22 cellular contexts compared by ENCODE assay signal in the genomic region with DNA sequence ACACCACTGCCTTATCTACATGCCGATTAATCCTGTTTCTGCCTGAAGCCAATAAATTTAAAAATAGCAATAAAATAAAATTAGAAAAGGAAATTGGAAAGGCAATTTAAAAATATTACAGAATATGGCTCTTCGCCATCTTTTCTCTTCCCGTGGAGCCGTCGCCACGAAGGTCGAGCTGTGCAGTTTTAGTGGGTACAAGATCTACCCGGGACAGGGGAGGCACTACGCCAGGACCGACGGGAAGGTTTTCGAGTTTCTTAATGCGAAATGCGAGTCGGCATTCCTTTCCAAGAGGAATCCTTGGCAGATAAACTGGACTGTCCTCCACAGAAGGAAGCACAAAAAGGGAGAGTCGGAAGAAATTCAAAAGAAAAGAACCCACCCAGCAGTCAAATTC. TPM values are rescaled to one million over a fixed set of nuclear protein-coding genes. Genes with fewer than 3 reads are reported as not detected.
DNase-seq lines count a peak whose midpoint lies in the region; ATAC-seq and TF ChIP-seq lines count a peak whose summit lies in the region.
"Had no signal": no experiment of that assay in that cellular context is flagged by ENCODE, and none has a peak within 500 bp of the region (broad histone marks: within the 10 kb centered on the region; RNA-seq: fewer than 3 reads in every experiment).

No MANE protein-coding gene starts in this region.

- DNase-seq in right cardiac atrium (peak in 2 of 3 donors; percentile 41 to 71), cardiac septum (ENCODE audit: low spot score) (no peak), ovary (peak; percentile 32 to 81 (median 41)), ureter (ENCODE audit: low spot score) (peak; percentile 54), head of caudate nucleus (no peak)
- no peak for DNase-seq in activated CD4-positive, alpha-beta T cell treated with anti-CD3 and anti-CD28 coated beads, Interleukin-2, amount 10 ng/mL, durations not matched to agents 24 days and 14 days
- DNase-seq: 8988T; ACHN; AML-193; BE2C; Calu3; CD4-positive, alpha-beta memory T cell; COR-L47; DMS53; DMS79 treated with DMSO at 0.1 percent for 48 hours; GF-D8; GOT3; HFFc6 had no signal

- H3K27me3 ChIP-seq in right cardiac atrium (ENCODE audit: control insufficient read depth, insufficient read depth) (no peaks in the 10 kb centered on the region), ovary (no peaks in the 10 kb centered on the region)
- H3K27me3 ChIP-seq: BE2C; BLaER1 treated with 17β-estradiol and CSF1 and Interleukin-3, amounts not matched to agents 10 nM and 100 nM had no signal

- TF ChIP-seq CTCF in ovary (IDR thresholded peaks at IDR 0.05): no peak

- H3K27ac Mint-ChIP-seq in activated CD4-positive, alpha-beta T cell treated with anti-CD3 and anti-CD28 coated beads, Interleukin-2, amount 10 ng/mL, durations not matched to agents 24 days and 14 days: no peak overlapping the region
- H3K27ac Mint-ChIP-seq: CD4-positive, alpha-beta memory T cell; HFFc6 had no signal

- no peak for ATAC-seq in right cardiac atrium
- no peak for ATAC-seq in GM19395 (IDR thresholded peaks at IDR 0.05; ENCODE audit: unreplicated experiment)
- ATAC-seq: A549 had no signal

- intact Hi-C loops in right cardiac atrium (cut with DNase I) (no loop called here), cardiac septum (cut with DNase I) (no loop called here), ovary (cut with DNase I) (no loop called here), head of caudate nucleus (cut with DNase I) (no loop called here)
- intact Hi-C loops in activated CD4-positive, alpha-beta T cell treated with anti-CD3 and anti-CD28 coated beads, Interleukin-2, amount 10 ng/mL, durations not matched to agents 24 days and 14 days (cut with micrococcal nuclease): no loop called here

- H3K27ac ChIP-seq in right cardiac atrium (ENCODE audit: low read length) (no peak overlapping the region), ovary (no peak overlapping the region)
- H3K27ac ChIP-seq: A549; BLaER1 treated with 17β-estradiol and CSF1 and Interleukin-3, amounts not matched to agents 10 nM and 100 nM had no signal

- H3K4me3 ChIP-seq in right cardiac atrium (ENCODE audit: low read length): no peak overlapping the region
- H3K4me3 ChIP-seq in ovary: no peak overlapping the region
- H3K4me3 ChIP-seq: A549; BLaER1 treated with 17β-estradiol and CSF1 and Interleukin-3, amounts not matched to agents 10 nM and 100 nM; HAP-1 had no signal

- peaks cover 6% of the 10 kb centered on the region for H3K9me3 Mint-ChIP-seq in activated CD4-positive, alpha-beta T cell treated with anti-CD3 and anti-CD28 coated beads, Interleukin-2, amount 10 ng/mL, durations not matched to agents 24 days and 14 days

- H3K4me3 Mint-ChIP-seq in activated CD4-positive, alpha-beta T cell treated with anti-CD3 and anti-CD28 coated beads, Interleukin-2, amount 10 ng/mL, durations not matched to agents 24 days and 14 days: no peak overlapping the region
- H3K4me3 Mint-ChIP-seq: CD4-positive, alpha-beta memory T cell; HFFc6 had no signal

- 77% methylated on average over 16 of the region's 16 CpGs for WGBS in right cardiac atrium
- 27 to 46% (median 40%) methylated on average over 16 of the region's 16 CpGs for WGBS in ovary, 3 donors

- TF ChIP-seq EP300 in ovary (IDR thresholded peaks at IDR 0.05): no peak

- H3K4me1 ChIP-seq in right cardiac atrium (ENCODE audit: control insufficient read depth, insufficient read depth, low read length) (no peaks in the 10 kb centered on the region), ovary (ENCODE audit: insufficient read depth) (no peaks in the 10 kb centered on the region)
- H3K4me1 ChIP-seq: A549; BE2C; BLaER1 treated with 17β-estradiol and CSF1 and Interleukin-3, amounts not matched to agents 10 nM and 100 nM; HAP-1 had no signal

- no peak for TF ChIP-seq POLR2A in ovary (IDR thresholded peaks at IDR 0.05)

- H3K36me3 Mint-ChIP-seq in activated CD4-positive, alpha-beta T cell treated with anti-CD3 and anti-CD28 coated beads, Interleukin-2, amount 10 ng/mL, durations not matched to agents 24 days and 14 days (ENCODE audit: low read depth): no peaks in the 10 kb centered on the region

- H3K9me3 ChIP-seq in right cardiac atrium (ENCODE audit: control insufficient read depth, low read length) (peaks cover 2% of the 10 kb centered on the region), ovary (peaks cover 0 to 3% of the 10 kb centered on the region in 2 donors)
- H3K9me3 ChIP-seq: A549, BE2C, HAP-1 had no signal

- H3K36me3 ChIP-seq in ovary: no peaks in the 10 kb centered on the region
- H3K36me3 ChIP-seq: BE2C had no signal

- H3K4me1 Mint-ChIP-seq in activated CD4-positive, alpha-beta T cell treated with anti-CD3 and anti-CD28 coated beads, Interleukin-2, amount 10 ng/mL, durations not matched to agents 24 days and 14 days: no peaks in the 10 kb centered on the region
- H3K4me1 Mint-ChIP-seq: CD4-positive, alpha-beta memory T cell had no signal

- no peaks in the 10 kb centered on the region for H3K27me3 Mint-ChIP-seq in activated CD4-positive, alpha-beta T cell treated with anti-CD3 and anti-CD28 coated beads, Interleukin-2, amount 10 ng/mL, durations not matched to agents 24 days and 14 days
- H3K27me3 Mint-ChIP-seq: CD4-positive, alpha-beta memory T cell had no signal

RNA-seq across cellular contexts. Expression of gene SMC5, which starts 41.7 kb away (rescaled TPM):
- 10 to 100 TPM; 15.4 to 24.4 (median 17.0) TPM for total RNA-seq in right cardiac atrium
- polyA plus RNA-seq in right cardiac atrium: 7.7 TPM
- total RNA-seq in cardiac septum: 15.0 TPM
- 10 to 100 TPM; 32.4 to 55.8 (median 52.6) TPM for total RNA-seq in ovary
- polyA plus RNA-seq in ovary: 10 to 100 TPM; 19.5 to 27.3 TPM
- 54.4 TPM for total RNA-seq in ureter
- 47.0 and 50.7 TPM in 2 replicates for total RNA-seq in activated CD4-positive, alpha-beta T cell treated with anti-CD3 and anti-CD28 coated beads, Interleukin-2, amount 10 ng/mL, durations not matched to agents 24 days and 14 days

Comparison
In these comparisons a context has a peak if more than half of its experiments do, and no peak if none do; other contexts are left out.
1. DNase-seq: peak in right cardiac atrium (2 of 3), ovary (5 of 5) and ureter (single experiment); none in cardiac septum (single experiment), head of caudate nucleus (0 of 42) and activated CD4-positive, alpha-beta T cell treated with anti-CD3 and anti-CD28 coated beads, Interleukin-2, amount 10 ng/mL, durations not matched to agents 24 days and 14 days (single experiment).